ENCODE assay signal across 22 cellular contexts in the genomic region with DNA sequence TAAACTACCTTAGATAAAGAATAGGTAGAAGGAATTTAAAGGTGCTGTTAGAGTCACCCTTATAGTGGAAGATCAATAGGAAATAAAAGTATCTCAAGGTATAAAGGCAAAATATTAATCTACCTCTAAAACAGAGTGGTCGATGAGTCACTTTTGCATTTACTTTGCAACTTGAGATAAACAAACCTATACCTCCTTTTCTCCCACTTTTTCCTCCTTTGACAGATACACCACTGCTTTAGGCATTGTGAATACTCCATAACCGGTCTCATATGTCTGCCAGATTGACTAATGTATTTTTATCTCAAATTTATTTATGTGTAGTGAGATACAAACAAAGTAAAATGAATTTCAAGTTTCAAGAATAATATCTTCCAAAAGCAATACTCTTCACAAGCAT.
"Had no signal": no experiment of that assay in that cellular context is flagged by ENCODE, and none has a peak within 500 bp of the region (broad histone marks: within the 10 kb centered on the region; RNA-seq: fewer than 3 reads in every experiment).

No MANE protein-coding gene starts in this region.

- H3K4me2 ChIP-seq: hepatocyte had no signal

- H3K27ac ChIP-seq: colonic mucosa, esophagus muscularis mucosa, foreskin keratinocyte, gastroesophageal sphincter, heart left ventricle, hepatocyte, left lung, lower lobe of right lung had no signal

- DNase-seq: colonic mucosa; cortex of kidney; effector CD8-positive, alpha-beta T cell; effector memory CD8-positive, alpha-beta T cell; endodermal cell; foreskin keratinocyte; heart left ventricle; hypothalamus; immature natural killer cell; islet precursor cell; kidney; kidney glomerular epithelial cell; left lung; left ventricle myocardium superior; lower lobe of right lung; mesenchymal stem cell; mucosa of descending colon; naive B cell; naive thymus-derived CD8-positive, alpha-beta T cell had no signal

- H3K4me3 ChIP-seq: colonic mucosa, esophagus muscularis mucosa, gastroesophageal sphincter, heart left ventricle, hepatocyte, left lung, lower lobe of right lung, mucosa of descending colon had no signal

- H3K79me2 ChIP-seq: hepatocyte had no signal

- H3K27me3 ChIP-seq: colonic mucosa, esophagus muscularis mucosa, foreskin keratinocyte, gastroesophageal sphincter, hepatocyte, left lung had no signal

- H2AFZ ChIP-seq: hepatocyte had no signal

- H3K36me3 ChIP-seq: colonic mucosa, gastroesophageal sphincter, heart left ventricle, left lung, lower lobe of right lung had no signal

- H3K9me3 ChIP-seq: colonic mucosa, esophagus muscularis mucosa, gastroesophageal sphincter, heart left ventricle, left lung, lower lobe of right lung, mucosa of descending colon had no signal

- ATAC-seq: effector memory CD8-positive, alpha-beta T cell; foreskin keratinocyte; gastroesophageal sphincter; heart left ventricle; left lung; left ventricle myocardium superior; lower lobe of right lung; mucosa of descending colon; naive thymus-derived CD8-positive, alpha-beta T cell had no signal

- H3K4me1 ChIP-seq: colonic mucosa had no signal
